ENCODE assay signal across 18 cellular contexts in genomic region chr4:112277220-112277619, GRCh38. TPM values are rescaled to one million over a fixed set of nuclear protein-coding genes. Genes with fewer than 3 reads are reported as not detected.
A peak's percentile ranks its signal among the peaks of the same experiment; 100 is the strongest.
DNase-seq lines count a peak whose midpoint lies in the region; ATAC-seq and TF ChIP-seq lines count a peak whose summit lies in the region.
"Had no signal": no experiment of that assay in that cellular context is flagged by ENCODE, and none has a peak within 500 bp of the region (broad histone marks: within the 10 kb centered on the region; RNA-seq: fewer than 3 reads in every experiment).

No MANE protein-coding gene starts in this region.

- intact Hi-C loops in activated CD4-positive, alpha-beta memory T cell treated with anti-CD3 and anti-CD28 coated beads for 36 hours (cut with micrococcal nuclease), result no loop called here

- H3K9ac ChIP-seq in Loucy (ENCODE audit: low read depth, low read length, poor library complexity, severe bottlenecking), result peak overlapping the region; percentile 66

- no peaks in the 10 kb centered on the region for H3K27me3 ChIP-seq in Loucy (ENCODE audit: insufficient read depth, low read length, poor library complexity, severe bottlenecking)
- H3K27me3 ChIP-seq: breast epithelium had no signal

- H2AFZ ChIP-seq in Loucy (ENCODE audit: low read length), result no peak overlapping the region

- H3F3A ChIP-seq in Loucy (ENCODE audit: low read depth), result no peaks in the 10 kb centered on the region; the same call in 1 of the 2 replicates

- CTCF ChIA-PET in activated CD4-positive, alpha-beta memory T cell treated with anti-CD3 and anti-CD28 coated beads for 36 hours (lab: Charles Lee), result no interaction called here
- CTCF ChIA-PET in activated CD4-positive, alpha-beta memory T cell treated with anti-CD3 and anti-CD28 coated beads, Interleukin-2, amount 10 ng/mL, durations not matched to agents 7 days and 5 days (lab: Charles Lee), result no interaction called here

- peak overlapping the region; percentile 31 for H3K27ac Mint-ChIP-seq in activated CD4-positive, alpha-beta memory T cell treated with anti-CD3 and anti-CD28 coated beads for 36 hours
- H3K27ac Mint-ChIP-seq in activated CD4-positive, alpha-beta memory T cell treated with anti-CD3 and anti-CD28 coated beads, Interleukin-2, amount 10 ng/mL, durations not matched to agents 7 days and 5 days, result no peak overlapping the region
- peak overlapping the region; percentile 29 for H3K27ac Mint-ChIP-seq in central memory CD8-positive, alpha-beta T cell (ENCODE audit: low read depth)
- peak overlapping the region; percentile 48 for H3K27ac Mint-ChIP-seq in stimulated activated memory B cell treated with anti-CD40 and anti-IgM and Interleukin-4, amounts not matched to agents 10 μg/mL and 1 μg/mL and 100 μg/mL, for 72 hours
- H3K27ac Mint-ChIP-seq: HFFc6 had no signal

- H3K4me1 ChIP-seq in Loucy (ENCODE audit: insufficient read depth, low read length, poor library complexity, severe bottlenecking), result peaks cover 49% of the 10 kb centered on the region
- H3K4me1 ChIP-seq: A549 had no signal

- peak overlapping the region; percentile 81 for H3K4me2 ChIP-seq in Loucy (ENCODE audit: low read depth, low read length, poor library complexity, severe bottlenecking)
- H3K4me2 ChIP-seq: A549 had no signal

- no peak for DNase-seq in activated CD4-positive, alpha-beta memory T cell treated with anti-CD3 and anti-CD28 coated beads for 36 hours
- no peak for DNase-seq in activated CD4-positive, alpha-beta memory T cell treated with anti-CD3 and anti-CD28 coated beads, Interleukin-2, amount 10 ng/mL, durations not matched to agents 7 days and 5 days
- no peak for DNase-seq in central memory CD8-positive, alpha-beta T cell (ENCODE audit: low spot score in 2 of 2)
- DNase-seq in foreskin melanocyte (no peak), SIG-M5 treated with dmso at 0.1 percent for 504 hours (lab: John Stamatoyannopoulos, UW; ENCODE audit: unreplicated experiment) (no peak)
- DNase-seq: activated CD4-positive, CD25-positive, alpha-beta regulatory T cell; hypothalamus; lower lobe of right lung; NCI-H1694 treated with DMSO at 0.1 percent for 48 hours; NCI-H774; nucleus accumbens; stimulated activated CD4-positive, alpha-beta T cell treated with anti-CD3 and anti-CD28 coated beads, Interleukin-4, amount 100 ng/mL, for 24 hours had no signal

- ATAC-seq in central memory CD8-positive, alpha-beta T cell (replicated peaks; ENCODE audit: extremely low read depth, poor library complexity, severe bottlenecking), result no peak
- ATAC-seq in stimulated activated memory B cell treated with anti-CD40 and anti-IgM and Interleukin-4, amounts not matched to agents 10 μg/mL and 1 μg/mL and 100 μg/mL, for 72 hours, result no peak
- no peak for ATAC-seq in HG03354 (IDR thresholded peaks at IDR 0.05; ENCODE audit: poor library complexity, severe bottlenecking, unreplicated experiment)
- ATAC-seq: A549, lower lobe of right lung had no signal

- POLR2A ChIA-PET in activated CD4-positive, alpha-beta memory T cell treated with anti-CD3 and anti-CD28 coated beads for 36 hours (lab: Charles Lee), result no interaction called here
- POLR2A ChIA-PET in activated CD4-positive, alpha-beta memory T cell treated with anti-CD3 and anti-CD28 coated beads, Interleukin-2, amount 10 ng/mL, durations not matched to agents 7 days and 5 days (lab: Charles Lee), result interaction anchor here (1.1 kb wide), 1 partner anchor 10 kb away, joined by 3 read pairs; no protein-coding TSS in a partner anchor

- peaks cover 47% of the 10 kb centered on the region for H4K20me1 ChIP-seq in Loucy (ENCODE audit: insufficient read depth, low read length, poor library complexity, severe bottlenecking)

- peaks cover 3% of the 10 kb centered on the region; the same call in 1 of the 2 replicates for H3K9me3 ChIP-seq in Loucy (ENCODE audit: insufficient read depth, low read depth, low read length)
- H3K9me3 ChIP-seq: A549, breast epithelium, lower lobe of right lung had no signal

- peaks cover 3% of the 10 kb centered on the region for H3K9me3 Mint-ChIP-seq in activated CD4-positive, alpha-beta memory T cell treated with anti-CD3 and anti-CD28 coated beads for 36 hours
- no peaks in the 10 kb centered on the region for H3K9me3 Mint-ChIP-seq in activated CD4-positive, alpha-beta memory T cell treated with anti-CD3 and anti-CD28 coated beads, Interleukin-2, amount 10 ng/mL, durations not matched to agents 7 days and 5 days
- no peaks in the 10 kb centered on the region for H3K9me3 Mint-ChIP-seq in central memory CD8-positive, alpha-beta T cell
- peaks cover 2% of the 10 kb centered on the region for H3K9me3 Mint-ChIP-seq in stimulated activated memory B cell treated with anti-CD40 and anti-IgM and Interleukin-4, amounts not matched to agents 10 μg/mL and 1 μg/mL and 100 μg/mL, for 72 hours
- H3K9me3 Mint-ChIP-seq: HFFc6 had no signal

- peaks cover 79% of the 10 kb centered on the region for H3K4me1 Mint-ChIP-seq in activated CD4-positive, alpha-beta memory T cell treated with anti-CD3 and anti-CD28 coated beads for 36 hours (ENCODE audit: low read depth)
- peaks cover 64% of the 10 kb centered on the region for H3K4me1 Mint-ChIP-seq in activated CD4-positive, alpha-beta memory T cell treated with anti-CD3 and anti-CD28 coated beads, Interleukin-2, amount 10 ng/mL, durations not matched to agents 7 days and 5 days
- peaks cover 67% of the 10 kb centered on the region for H3K4me1 Mint-ChIP-seq in central memory CD8-positive, alpha-beta T cell
- H3K4me1 Mint-ChIP-seq in stimulated activated memory B cell treated with anti-CD40 and anti-IgM and Interleukin-4, amounts not matched to agents 10 μg/mL and 1 μg/mL and 100 μg/mL, for 72 hours, result peaks cover 70% of the 10 kb centered on the region

- H3K4me3 Mint-ChIP-seq in activated CD4-positive, alpha-beta memory T cell treated with anti-CD3 and anti-CD28 coated beads for 36 hours, result no peak overlapping the region
- H3K4me3 Mint-ChIP-seq in activated CD4-positive, alpha-beta memory T cell treated with anti-CD3 and anti-CD28 coated beads, Interleukin-2, amount 10 ng/mL, durations not matched to agents 7 days and 5 days, result no peak overlapping the region
- no peak overlapping the region for H3K4me3 Mint-ChIP-seq in central memory CD8-positive, alpha-beta T cell
- H3K4me3 Mint-ChIP-seq in stimulated activated memory B cell treated with anti-CD40 and anti-IgM and Interleukin-4, amounts not matched to agents 10 μg/mL and 1 μg/mL and 100 μg/mL, for 72 hours, result no peak overlapping the region
- H3K4me3 Mint-ChIP-seq: HFFc6 had no signal

- peaks cover 37% of the 10 kb centered on the region; the same call in 1 of the 2 replicates for H3K36me3 ChIP-seq in Loucy (ENCODE audit: insufficient read depth, low read length)
- H3K36me3 ChIP-seq: breast epithelium had no signal

- H3K36me3 Mint-ChIP-seq in activated CD4-positive, alpha-beta memory T cell treated with anti-CD3 and anti-CD28 coated beads for 36 hours, result peaks cover 43% of the 10 kb centered on the region
- peaks cover 47% of the 10 kb centered on the region for H3K36me3 Mint-ChIP-seq in activated CD4-positive, alpha-beta memory T cell treated with anti-CD3 and anti-CD28 coated beads, Interleukin-2, amount 10 ng/mL, durations not matched to agents 7 days and 5 days (ENCODE audit: low read depth)
- peaks cover 20% of the 10 kb centered on the region for H3K36me3 Mint-ChIP-seq in central memory CD8-positive, alpha-beta T cell (ENCODE audit: insufficient read depth)
- peaks cover 31% of the 10 kb centered on the region for H3K36me3 Mint-ChIP-seq in stimulated activated memory B cell treated with anti-CD40 and anti-IgM and Interleukin-4, amounts not matched to agents 10 μg/mL and 1 μg/mL and 100 μg/mL, for 72 hours

- TF ChIP-seq CTCF in Loucy (conservative IDR thresholded peaks at IDR 0.05; ENCODE audit: low read length), result no peak

- H3K27me3 Mint-ChIP-seq in activated CD4-positive, alpha-beta memory T cell treated with anti-CD3 and anti-CD28 coated beads for 36 hours, result no peaks in the 10 kb centered on the region
- H3K27me3 Mint-ChIP-seq in activated CD4-positive, alpha-beta memory T cell treated with anti-CD3 and anti-CD28 coated beads, Interleukin-2, amount 10 ng/mL, durations not matched to agents 7 days and 5 days, result no peaks in the 10 kb centered on the region
- H3K27me3 Mint-ChIP-seq in central memory CD8-positive, alpha-beta T cell, result no peaks in the 10 kb centered on the region
- H3K27me3 Mint-ChIP-seq in stimulated activated memory B cell treated with anti-CD40 and anti-IgM and Interleukin-4, amounts not matched to agents 10 μg/mL and 1 μg/mL and 100 μg/mL, for 72 hours, result no peaks in the 10 kb centered on the region

- H3K9me2 ChIP-seq in Loucy (replicated peaks; ENCODE audit: low read depth, low read length), result no peaks in the 10 kb centered on the region

- no peak overlapping the region for H3K4me3 ChIP-seq in Loucy (ENCODE audit: low read length, poor library complexity, severe bottlenecking)
- H3K4me3 ChIP-seq: A549, breast epithelium, lower lobe of right lung had no signal

- H3K79me2 ChIP-seq in Loucy (ENCODE audit: insufficient read depth, low read length), result peaks cover 72% of the 10 kb centered on the region

RNA-seq across cellular contexts. Expression of gene TIFA, which starts 8.5 kb away (rescaled TPM):
- total RNA-seq in activated CD4-positive, alpha-beta memory T cell treated with anti-CD3 and anti-CD28 coated beads for 36 hours, result 10 to 100 TPM; 55.8 to 56.6 TPM
- total RNA-seq in activated CD4-positive, alpha-beta memory T cell treated with anti-CD3 and anti-CD28 coated beads, Interleukin-2, amount 10 ng/mL, durations not matched to agents 7 days and 5 days, result 10 to 100 TPM; 29.9 to 33.4 TPM

RNA-seq across cellular contexts. Expression of gene ALPK1, which starts 19.9 kb away (rescaled TPM):
- 10 to 100 TPM; 21.5 to 22.9 TPM for total RNA-seq in activated CD4-positive, alpha-beta memory T cell treated with anti-CD3 and anti-CD28 coated beads for 36 hours
- total RNA-seq in activated CD4-positive, alpha-beta memory T cell treated with anti-CD3 and anti-CD28 coated beads, Interleukin-2, amount 10 ng/mL, durations not matched to agents 7 days and 5 days, result 10 to 100 TPM; 11.4 to 12.3 TPM

RNA-seq across cellular contexts. Expression of gene AP1AR, which starts 45.6 kb away (rescaled TPM):
- 10 to 100 TPM; 15.4 to 19.1 TPM for total RNA-seq in activated CD4-positive, alpha-beta memory T cell treated with anti-CD3 and anti-CD28 coated beads for 36 hours
- 10 to 100 TPM; 10.9 to 17.2 TPM for total RNA-seq in activated CD4-positive, alpha-beta memory T cell treated with anti-CD3 and anti-CD28 coated beads, Interleukin-2, amount 10 ng/mL, durations not matched to agents 7 days and 5 days
